ENCODE assay signal across 14 cellular contexts in the genomic region with DNA sequence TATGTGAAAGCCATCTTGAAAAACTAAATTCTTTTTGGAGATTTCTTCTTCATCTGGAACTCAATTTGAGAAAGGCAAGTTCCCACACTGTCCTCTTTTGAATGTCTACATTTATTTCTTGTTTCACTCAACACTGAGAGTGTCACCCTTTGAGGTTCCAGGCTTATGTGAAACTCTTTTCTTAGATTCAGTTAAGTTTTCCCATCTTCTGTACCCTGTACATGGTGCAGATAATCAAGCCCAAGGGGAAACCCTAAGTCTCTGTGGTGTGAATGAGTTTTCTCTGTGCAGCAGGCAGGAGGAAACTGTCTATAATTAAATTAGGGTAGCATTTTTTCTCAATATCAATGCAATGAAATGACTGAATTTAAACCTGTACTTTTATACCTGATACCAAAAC.
A peak's percentile ranks its signal among the peaks of the same experiment; 100 is the strongest.
DNase-seq lines count a peak whose midpoint lies in the region; ATAC-seq lines count a peak whose summit lies in the region.
"Had no signal": no experiment of that assay in that cellular context is flagged by ENCODE, and none has a peak within 500 bp of the region (broad histone marks: within the 10 kb centered on the region; RNA-seq: fewer than 3 reads in every experiment).

No MANE protein-coding gene starts in this region.

- DNase-seq in DMS153 (lab: John Stamatoyannopoulos, UW): no peak
- DNase-seq in stimulated activated CD4-positive, alpha-beta T cell treated with anti-CD3 and anti-CD28 coated beads, Interleukin-4, amount 100 ng/mL, for 4 hours: no peak
- DNase-seq in D341Med (ENCODE audit: low spot score): no peak
- DNase-seq in NCI-H1048 (lab: John Stamatoyannopoulos, UW): no peak
- DNase-seq: effector memory CD8-positive, alpha-beta T cell; glutamatergic neuron; left ventricle myocardium inferior; SHP77; stimulated activated CD8-positive, alpha-beta memory T cell treated with anti-CD3 and anti-CD28 coated beads, Interleukin-4, amount 100 ng/mL, for 48 hours had no signal

- ATAC-seq in GM18520 (IDR thresholded peaks at IDR 0.05; ENCODE audit: unreplicated experiment) (peak; percentile 98), GM21367 (IDR thresholded peaks at IDR 0.05; ENCODE audit: unreplicated experiment) (peak; percentile 91), HG02938 (IDR thresholded peaks at IDR 0.05; ENCODE audit: unreplicated experiment) (peak; percentile 94), HG03520 (IDR thresholded peaks at IDR 0.05; ENCODE audit: unreplicated experiment) (peak; percentile 85)
- ATAC-seq: effector memory CD8-positive, alpha-beta T cell; WTC11 had no signal
